In genomic region chr11:124114942-124115781, GRCh38 we compare ENCODE assay signal across 8 cellular contexts. TPM values are rescaled to one million over a fixed set of nuclear protein-coding genes. Genes with fewer than 3 reads are reported as not detected.
DNase-seq lines count a peak whose midpoint lies in the region; ATAC-seq and TF ChIP-seq lines count a peak whose summit lies in the region.

TSS of gene VWA5A (plus strand) at chr11:124115450. CDS start at chr11:124117512, 2,062 bp downstream.

- CTCF ChIA-PET in BJ (lab: Yijun Ruan, JAX) = interaction anchor here (0.6 to 1.7 kb wide), 5 partner anchors 27 to 1808 kb away, joined by 3 to 6 read pairs (median 3); no protein-coding TSS in a partner anchor

- H3K4me3 ChIP-seq in BJ (ENCODE audit: low read depth, low read length) = peak within 1 kb of the TSS; percentile 47

- H3K27me3 ChIP-seq in BJ (ENCODE audit: control insufficient read depth, insufficient read depth, low read length) = no peaks in the 10 kb centered on the region

- ATAC-seq in GM19043 (IDR thresholded peaks at IDR 0.05; ENCODE audit: low read depth, unreplicated experiment) (peak; percentile 100), HG03342 (IDR thresholded peaks at IDR 0.05; ENCODE audit: unreplicated experiment) (peak; percentile 100)

- no peaks in the 10 kb centered on the region; the same call in none of the 2 replicates for H3K36me3 ChIP-seq in BJ (ENCODE audit: control insufficient read depth, insufficient read depth, low read length)

- no peak for TF ChIP-seq CTCF in BJ (IDR thresholded peaks at IDR 0.05; ENCODE audit: insufficient read depth, low read depth, low read length)

- DNase-seq in BJ (ENCODE audit: low read depth) (peak; percentile 39), NOMO-1 (lab: John Stamatoyannopoulos, UW; ENCODE audit: unreplicated experiment in 2 of 2) (peak; percentile 68 to 86), epidermal melanocyte (ENCODE audit: insufficient read length, low spot score) (peak; percentile 71), midbrain (lab: John Stamatoyannopoulos, UW) (peak; percentile 75)
- DNase-seq in activated CD8-positive, alpha-beta memory T cell treated with anti-CD3 and anti-CD28 coated beads, Interleukin-2, amount 50 U/mL, for 48 hours = peak; percentile 79
- peak; percentile 38 to 51 for DNase-seq in stimulated activated CD8-positive, alpha-beta memory T cell treated with anti-CD3 and anti-CD28 coated beads, Interleukin-2, amount 100 ng/mL, for 1 hour (ENCODE audit: low read depth in 2 of 2)

- POLR2A ChIA-PET in BJ (lab: Charles Lee) = interaction anchor here (0.6 kb wide), 2 partner anchors 768 to 1905 kb away, joined by 4 to 6 read pairs; no protein-coding TSS in a partner anchor

RNA-seq across cellular contexts. Expression of gene VWA5A, which starts in this region (rescaled TPM):
- 6.8 and 7.1 TPM in 2 replicates for polyA plus RNA-seq in BJ (2011; rRNA removed)
- 3.7 and 4.6 TPM in 2 replicates for polyA minus RNA-seq in BJ (2011; rRNA and poly(A)+ RNA removed)

Comparison
In these comparisons a context has a peak if more than half of its experiments do, and no peak if none do; other contexts are left out.
1. Peak in every context shown above with its lines: DNase-seq, ATAC-seq and H3K4me3 ChIP-seq.